In genomic region chr7:127189074-127189473, GRCh38 we compare ENCODE assay signal across 16 cellular contexts.
DNase-seq lines count a peak whose midpoint lies in the region; ATAC-seq and TF ChIP-seq lines count a peak whose summit lies in the region.
"Had no signal": no experiment of that assay in that cellular context is flagged by ENCODE, and none has a peak within 500 bp of the region (broad histone marks: within the 10 kb centered on the region; RNA-seq: fewer than 3 reads in every experiment).

No MANE protein-coding gene starts in this region.

- H3K9me3 ChIP-seq in ascending aorta = no peaks in the 10 kb centered on the region
- H3K9me3 ChIP-seq: heart right ventricle, SJSA1, upper lobe of right lung had no signal

- H3K4me3 ChIP-seq in ascending aorta = no peak overlapping the region
- H3K4me3 ChIP-seq: heart right ventricle, SJSA1, skin epidermis, upper lobe of right lung had no signal

- no peak overlapping the region for H3K27ac ChIP-seq in ascending aorta
- H3K27ac ChIP-seq: heart right ventricle, SJSA1, skin epidermis, upper lobe of right lung had no signal

- ATAC-seq in GM21619 (IDR thresholded peaks at IDR 0.05; ENCODE audit: unreplicated experiment) (no peak), HG03280 (IDR thresholded peaks at IDR 0.05; ENCODE audit: unreplicated experiment) (no peak)
- ATAC-seq: activated CD8-positive, alpha-beta T cell treated with anti-CD3 and anti-CD28 coated beads, Interleukin-2, amount 10 ng/mL, durations not matched to agents 7 days and 5 days; esophagus mucosa; stimulated activated effector memory CD8-positive, alpha-beta T cell treated with anti-CD3 and anti-CD28 coated beads, Interleukin-12 subunit alpha, Interleukin-12 subunit beta, amount 100 ng/mL, for 72 hours; upper lobe of right lung had no signal

- H3K4me1 ChIP-seq in ascending aorta = no peaks in the 10 kb centered on the region
- H3K4me1 ChIP-seq: upper lobe of right lung had no signal

- DNase-seq in DMS153 (lab: John Stamatoyannopoulos, UW) (peak; percentile 94), NCI-H187 (lab: John Stamatoyannopoulos, UW) (peak; percentile 4 to 12), NCI-H774 (lab: John Stamatoyannopoulos, UW) (peak; percentile 80), inferior parietal cortex (ENCODE audit: extremely low spot score) (peak; percentile 26), ascending aorta (ENCODE audit: low spot score in 2 of 2) (no peak), LoVo (ENCODE audit: low spot score) (no peak)
- DNase-seq: activated CD8-positive, alpha-beta T cell treated with anti-CD3 and anti-CD28 coated beads, Interleukin-2, amount 10 ng/mL, durations not matched to agents 7 days and 5 days; amniotic stem cell; heart right ventricle; upper lobe of right lung had no signal

- no peaks in the 10 kb centered on the region for H3K36me3 ChIP-seq in ascending aorta
- H3K36me3 ChIP-seq: heart right ventricle, SJSA1, upper lobe of right lung had no signal

- intact Hi-C loops in ascending aorta (cut with DNase I) = no loop called here

- no peak for TF ChIP-seq CTCF in ascending aorta (IDR thresholded peaks at IDR 0.05)

- H3K27me3 ChIP-seq in ascending aorta = no peaks in the 10 kb centered on the region
- H3K27me3 ChIP-seq: heart right ventricle, SJSA1, upper lobe of right lung had no signal

Comparison
In these comparisons a context has a peak if more than half of its experiments do, and no peak if none do; other contexts are left out.
1. DNase-seq: peak in DMS153 (single experiment), NCI-H187 (2 of 2), NCI-H774 (single experiment) and inferior parietal cortex (single experiment); none in ascending aorta (0 of 2) and LoVo (single experiment).